2 cellular contexts compared by ENCODE assay signal in genomic region chr4:177107288-177107901, GRCh38.
TF ChIP-seq lines count a peak whose summit lies in the region.

No MANE protein-coding gene starts in this region.

TF ChIP-seq in HepG2, 621 proteins besides CTCF, POLR2A, EP300 and RAD21 (continued from another document):
- TF ChIP-seq, protein P1, sequence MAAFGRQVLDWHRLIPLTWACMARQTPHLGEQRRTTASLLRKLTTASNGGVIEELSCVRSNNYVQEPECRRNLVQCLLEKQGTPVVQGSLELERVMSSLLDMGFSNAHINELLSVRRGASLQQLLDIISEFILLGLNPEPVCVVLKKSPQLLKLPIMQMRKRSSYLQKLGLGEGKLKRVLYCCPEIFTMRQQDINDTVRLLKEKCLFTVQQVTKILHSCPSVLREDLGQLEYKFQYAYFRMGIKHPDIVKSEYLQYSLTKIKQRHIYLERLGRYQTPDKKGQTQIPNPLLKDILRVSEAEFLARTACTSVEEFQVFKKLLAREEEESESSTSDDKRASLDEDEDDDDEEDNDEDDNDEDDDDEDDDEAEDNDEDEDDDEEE (CRISPR knock-in tag; IDR thresholded peaks at IDR 0.05) = no peak
- TF ChIP-seq SMARCE1 (IDR thresholded peaks at IDR 0.05; ENCODE audit: borderline replicate concordance) (no peak), JUND (CRISPR knock-in tag; IDR thresholded peaks at IDR 0.05) (no peak), ZNF414 (CRISPR knock-in tag; IDR thresholded peaks at IDR 0.05) (no peak), MBNL3 (CRISPR knock-in tag; conservative IDR thresholded peaks at IDR 0.05) (no peak), MAFK (conservative IDR thresholded peaks at IDR 0.05 in 1 of 2, IDR thresholded peaks at IDR 0.05 in 1 of 2; ENCODE audit: low read length in 2 of 2) (0 out of 4 replicates have a peak, but pooled peaks of 1 of the 2 experiments have one; percentile 13), KDM5A (IDR thresholded peaks at IDR 0.05; ENCODE audit: borderline replicate concordance, low read length) (no peak)
- TF ChIP-seq, protein P2, sequence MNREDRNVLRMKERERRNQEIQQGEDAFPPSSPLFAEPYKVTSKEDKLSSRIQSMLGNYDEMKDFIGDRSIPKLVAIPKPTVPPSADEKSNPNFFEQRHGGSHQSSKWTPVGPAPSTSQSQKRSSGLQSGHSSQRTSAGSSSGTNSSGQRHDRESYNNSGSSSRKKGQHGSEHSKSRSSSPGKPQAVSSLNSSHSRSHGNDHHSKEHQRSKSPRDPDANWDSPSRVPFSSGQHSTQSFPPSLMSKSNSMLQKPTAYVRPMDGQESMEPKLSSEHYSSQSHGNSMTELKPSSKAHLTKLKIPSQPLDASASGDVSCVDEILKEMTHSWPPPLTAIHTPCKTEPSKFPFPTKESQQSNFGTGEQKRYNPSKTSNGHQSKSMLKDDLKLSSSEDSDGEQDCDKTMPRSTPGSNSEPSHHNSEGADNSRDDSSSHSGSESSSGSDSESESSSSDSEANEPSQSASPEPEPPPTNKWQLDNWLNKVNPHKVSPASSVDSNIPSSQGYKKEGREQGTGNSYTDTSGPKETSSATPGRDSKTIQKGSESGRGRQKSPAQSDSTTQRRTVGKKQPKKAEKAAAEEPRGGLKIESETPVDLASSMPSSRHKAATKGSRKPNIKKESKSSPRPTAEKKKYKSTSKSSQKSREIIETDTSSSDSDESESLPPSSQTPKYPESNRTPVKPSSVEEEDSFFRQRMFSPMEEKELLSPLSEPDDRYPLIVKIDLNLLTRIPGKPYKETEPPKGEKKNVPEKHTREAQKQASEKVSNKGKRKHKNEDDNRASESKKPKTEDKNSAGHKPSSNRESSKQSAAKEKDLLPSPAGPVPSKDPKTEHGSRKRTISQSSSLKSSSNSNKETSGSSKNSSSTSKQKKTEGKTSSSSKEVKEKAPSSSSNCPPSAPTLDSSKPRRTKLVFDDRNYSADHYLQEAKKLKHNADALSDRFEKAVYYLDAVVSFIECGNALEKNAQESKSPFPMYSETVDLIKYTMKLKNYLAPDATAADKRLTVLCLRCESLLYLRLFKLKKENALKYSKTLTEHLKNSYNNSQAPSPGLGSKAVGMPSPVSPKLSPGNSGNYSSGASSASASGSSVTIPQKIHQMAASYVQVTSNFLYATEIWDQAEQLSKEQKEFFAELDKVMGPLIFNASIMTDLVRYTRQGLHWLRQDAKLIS (CRISPR knock-in tag; IDR thresholded peaks at IDR 0.05) = no peak

TF ChIP-seq in SK-N-SH treated with all-trans-retinoic acid at 6 μM for 48 hours, 23 proteins besides CTCF, POLR2A, EP300 and RAD21:
- TF ChIP-seq POU6F1 (CRISPR knock-in tag; IDR thresholded peaks at IDR 0.05; ENCODE audit: borderline replicate concordance, low read depth) = peak; percentile 86; the same call in 1 of the 2 replicates
- TF ChIP-seq ZC3H10 (CRISPR knock-in tag; IDR thresholded peaks at IDR 0.05) = peak; percentile 89
- TF ChIP-seq CREB5 (CRISPR knock-in tag; IDR thresholded peaks at IDR 0.05; ENCODE audit: low read depth) = peak; percentile 91
- no peak for TF ChIP-seq RARB (CRISPR knock-in tag; IDR thresholded peaks at IDR 0.05)
- TF ChIP-seq ISL1 (CRISPR knock-in tag; IDR thresholded peaks at IDR 0.05) = peak; percentile 99
- TF ChIP-seq ZFP30 (CRISPR knock-in tag; IDR thresholded peaks at IDR 0.05) = no peak
- peak; percentile 86 for TF ChIP-seq PATZ1 (CRISPR knock-in tag; IDR thresholded peaks at IDR 0.05; ENCODE audit: borderline replicate concordance)
- TF ChIP-seq TOX (CRISPR knock-in tag; IDR thresholded peaks at IDR 0.05; ENCODE audit: borderline replicate concordance) = peak; percentile 82; the same call in 1 of the 2 replicates
